In the genomic region with DNA sequence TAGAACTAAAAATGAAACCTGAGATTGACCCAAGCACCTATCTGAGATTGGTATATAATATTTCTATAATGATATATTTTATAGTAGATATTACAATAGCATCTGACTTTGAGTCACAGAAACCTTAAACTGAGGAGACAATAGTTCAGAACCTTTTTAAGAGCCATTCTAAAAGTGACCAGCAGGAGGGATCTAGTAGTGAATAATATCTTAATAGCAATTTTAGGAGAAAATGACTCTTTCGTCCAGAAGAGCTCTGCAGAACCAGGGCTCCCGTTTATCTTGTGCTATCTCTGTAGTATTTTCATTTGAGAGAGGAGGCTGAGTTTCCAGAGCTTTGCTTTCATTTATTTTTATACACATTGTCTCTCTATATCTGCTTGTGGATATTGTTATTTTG, we compare ENCODE assay signal across 18 cellular contexts.
A peak's percentile ranks its signal among the peaks of the same experiment; 100 is the strongest.
DNase-seq lines count a peak whose midpoint lies in the region; ATAC-seq and TF ChIP-seq lines count a peak whose summit lies in the region.
"Had no signal": no experiment of that assay in that cellular context is flagged by ENCODE, and none has a peak within 500 bp of the region (broad histone marks: within the 10 kb centered on the region; RNA-seq: fewer than 3 reads in every experiment).

No MANE protein-coding gene starts in this region.

- CTCF ChIA-PET in PC-9 (lab: Charles Lee): no interaction called here
- CTCF ChIA-PET in activated CD8-positive, alpha-beta memory T cell treated with anti-CD3 and anti-CD28 coated beads, Interleukin-2, amount 10 ng/mL, durations not matched to agents 7 days and 5 days (lab: Charles Lee): no interaction called here
- CTCF ChIA-PET in naive thymus-derived CD4-positive, alpha-beta T cell (lab: Charles Lee): no interaction called here

- no peak overlapping the region for H3K4me2 ChIP-seq in PC-9
- H3K4me2 ChIP-seq in fibroblast of lung (ENCODE audit: extremely low read depth, insufficient read depth, low read length): no peak overlapping the region

- TF ChIP-seq CTCF in heart right ventricle (IDR thresholded peaks at IDR 0.05): peak in 8 of 9 donors; percentile 15 to 49 (median 34)
- TF ChIP-seq CTCF in right atrium auricular region (IDR thresholded peaks at IDR 0.05): peak in 1 of 2 donors; percentile 43
- TF ChIP-seq CTCF in PC-9 (conservative IDR thresholded peaks at IDR 0.05): peak; percentile 62
- TF ChIP-seq CTCF in fibroblast of lung (conservative IDR thresholded peaks at IDR 0.05 in 1 of 2, IDR thresholded peaks at IDR 0.05 in 1 of 2; ENCODE audit: low read depth in 1 of 2, low read length in 2 of 2): peak; percentile 13 to 16
- TF ChIP-seq CTCF in type B pancreatic cell (conservative IDR thresholded peaks at IDR 0.05): peak; percentile 63

- H3K9me3 ChIP-seq in heart right ventricle (no peaks in the 10 kb centered on the region), right atrium auricular region (no peaks in the 10 kb centered on the region), PC-9 (ENCODE audit: insufficient read depth, low read depth) (no peaks in the 10 kb centered on the region; the same call in 1 of the 2 replicates), fibroblast of lung (ENCODE audit: control insufficient read depth, insufficient read depth, low read depth, low read length) (no peaks in the 10 kb centered on the region)
- no peaks in the 10 kb centered on the region for H3K9me3 ChIP-seq in naive thymus-derived CD4-positive, alpha-beta T cell (ENCODE audit: control insufficient read depth in 2 of 3, low read length in 3 of 3)
- H3K9me3 ChIP-seq: HAP-1, uterus had no signal

- H2AFZ ChIP-seq in PC-9: no peak overlapping the region
- no peak overlapping the region for H2AFZ ChIP-seq in fibroblast of lung (ENCODE audit: low read length)

- peak in 1 of 8 donors; percentile 11 for ATAC-seq in heart right ventricle
- ATAC-seq in activated CD8-positive, alpha-beta memory T cell treated with anti-CD3 and anti-CD28 coated beads, Interleukin-2, amount 10 ng/mL, durations not matched to agents 7 days and 5 days: no peak
- no peak for ATAC-seq in naive thymus-derived CD4-positive, alpha-beta T cell
- ATAC-seq: activated naive CD4-positive, alpha-beta T cell treated with anti-CD3 and anti-CD28 coated beads, Interleukin-2, amount 50 U/mL, for 72 hours had no signal

- intact Hi-C loops in heart right ventricle (cut with DNase I) (no loop called here), PC-9 (cut with micrococcal nuclease; ENCODE audit: unreplicated experiment) (no loop called here)
- intact Hi-C loops in naive thymus-derived CD4-positive, alpha-beta T cell (cut with micrococcal nuclease): no loop called here

- no peaks in the 10 kb centered on the region for H3K9me3 Mint-ChIP-seq in type B pancreatic cell
- no peaks in the 10 kb centered on the region for H3K9me3 Mint-ChIP-seq in activated CD8-positive, alpha-beta memory T cell treated with anti-CD3 and anti-CD28 coated beads, Interleukin-2, amount 10 ng/mL, durations not matched to agents 7 days and 5 days (ENCODE audit: low read depth)
- no peaks in the 10 kb centered on the region for H3K9me3 Mint-ChIP-seq in naive thymus-derived CD4-positive, alpha-beta T cell
- H3K9me3 Mint-ChIP-seq: activated naive CD4-positive, alpha-beta T cell treated with anti-CD3 and anti-CD28 coated beads, Interleukin-2, amount 50 U/mL, for 72 hours; dendritic cell treated with granulocyte-macrophage colony-stimulating factor and Interleukin-4, amounts not matched to agents 40 ng/mL and 50 ng/mL, for 4 days; nephron progenitor cell had no signal

- H3K27ac Mint-ChIP-seq in type B pancreatic cell: no peak overlapping the region
- H3K27ac Mint-ChIP-seq in activated CD8-positive, alpha-beta memory T cell treated with anti-CD3 and anti-CD28 coated beads, Interleukin-2, amount 10 ng/mL, durations not matched to agents 7 days and 5 days: no peak overlapping the region
- H3K27ac Mint-ChIP-seq in naive thymus-derived CD4-positive, alpha-beta T cell: peak overlapping the region in 1 of 9 donors; percentile 18
- H3K27ac Mint-ChIP-seq: activated naive CD4-positive, alpha-beta T cell treated with anti-CD3 and anti-CD28 coated beads, Interleukin-2, amount 50 U/mL, for 72 hours; dendritic cell treated with granulocyte-macrophage colony-stimulating factor and Interleukin-4, amounts not matched to agents 40 ng/mL and 50 ng/mL, for 4 days had no signal

- no peak overlapping the region for H3K9ac ChIP-seq in fibroblast of lung (ENCODE audit: insufficient read depth, low read length)

- 59 to 68% methylated on average over 2 of the region's 2 CpGs for WGBS in heart right ventricle, 2 donors

- H3K27me3 Mint-ChIP-seq in type B pancreatic cell: no peaks in the 10 kb centered on the region
- no peaks in the 10 kb centered on the region for H3K27me3 Mint-ChIP-seq in activated CD8-positive, alpha-beta memory T cell treated with anti-CD3 and anti-CD28 coated beads, Interleukin-2, amount 10 ng/mL, durations not matched to agents 7 days and 5 days
- no peaks in the 10 kb centered on the region for H3K27me3 Mint-ChIP-seq in naive thymus-derived CD4-positive, alpha-beta T cell
- H3K27me3 Mint-ChIP-seq: dendritic cell treated with granulocyte-macrophage colony-stimulating factor and Interleukin-4, amounts not matched to agents 40 ng/mL and 50 ng/mL, for 4 days had no signal

- BruUV-seq in PC-9 (replicated peaks; lab: Mats Ljungman, UMichigan): no TSS peak

- H3K4me3 Mint-ChIP-seq in type B pancreatic cell: no peak overlapping the region
- no peak overlapping the region for H3K4me3 Mint-ChIP-seq in activated CD8-positive, alpha-beta memory T cell treated with anti-CD3 and anti-CD28 coated beads, Interleukin-2, amount 10 ng/mL, durations not matched to agents 7 days and 5 days
- H3K4me3 Mint-ChIP-seq in naive thymus-derived CD4-positive, alpha-beta T cell: no peak overlapping the region
- H3K4me3 Mint-ChIP-seq: dendritic cell treated with granulocyte-macrophage colony-stimulating factor and Interleukin-4, amounts not matched to agents 40 ng/mL and 50 ng/mL, for 4 days; nephron progenitor cell had no signal

- no peaks in the 10 kb centered on the region for H3K4me1 Mint-ChIP-seq in type B pancreatic cell (ENCODE audit: unreplicated experiment)
- no peaks in the 10 kb centered on the region for H3K4me1 Mint-ChIP-seq in activated CD8-positive, alpha-beta memory T cell treated with anti-CD3 and anti-CD28 coated beads, Interleukin-2, amount 10 ng/mL, durations not matched to agents 7 days and 5 days
- no peaks in the 10 kb centered on the region for H3K4me1 Mint-ChIP-seq in naive thymus-derived CD4-positive, alpha-beta T cell
- H3K4me1 Mint-ChIP-seq: nephron progenitor cell had no signal

- H3K4me3 ChIP-seq in heart right ventricle: no peak overlapping the region
- H3K4me3 ChIP-seq in right atrium auricular region: no peak overlapping the region
- no peak overlapping the region for H3K4me3 ChIP-seq in PC-9
- H3K4me3 ChIP-seq in fibroblast of lung (replicated peaks in 1 of 4; ENCODE audit: control extremely low read depth in 1 of 4, insufficient read depth in 1 of 4, low read depth in 3 of 4, low read length in 4 of 4): no peak overlapping the region
- H3K4me3 ChIP-seq in naive thymus-derived CD4-positive, alpha-beta T cell (ENCODE audit: low read length): no peak overlapping the region
- H3K4me3 ChIP-seq: HAP-1, uterus had no signal

- H3F3A ChIP-seq in PC-9 (ENCODE audit: insufficient read depth, low read depth): peaks cover 13% of the 10 kb centered on the region; the same call in 1 of the 2 replicates

- peaks cover 0 to 38% (median 0%) of the 10 kb centered on the region in 9 donors for H3K36me3 ChIP-seq in heart right ventricle
- H3K36me3 ChIP-seq in right atrium auricular region: no peaks in the 10 kb centered on the region
- H3K36me3 ChIP-seq in PC-9 (ENCODE audit: low read depth): peaks cover 18% of the 10 kb centered on the region; the same call in 1 of the 2 replicates
- no peaks in the 10 kb centered on the region for H3K36me3 ChIP-seq in fibroblast of lung (ENCODE audit: control insufficient read depth, insufficient read depth, low read length)
- peaks cover 0 to 6% (median 4%) of the 10 kb centered on the region in 3 experiments for H3K36me3 ChIP-seq in naive thymus-derived CD4-positive, alpha-beta T cell (ENCODE audit: control insufficient read depth in 2 of 3, insufficient read depth in 3 of 3, low read length in 3 of 3)
- H3K36me3 ChIP-seq: uterus had no signal

- DNase-seq in heart right ventricle (no peak), right atrium auricular region (ENCODE audit: low spot score) (no peak), PC-9 (no peak), fibroblast of lung (ENCODE audit: low read depth in 2 of 2) (no peak), type B pancreatic cell (ENCODE audit: extremely low spot score, unreplicated experiment) (no peak), NCI-H2107 (lab: John Stamatoyannopoulos, UW) (no peak)
- no peak for DNase-seq in activated CD8-positive, alpha-beta memory T cell treated with anti-CD3 and anti-CD28 coated beads, Interleukin-2, amount 10 ng/mL, durations not matched to agents 7 days and 5 days
- no peak for DNase-seq in naive thymus-derived CD4-positive, alpha-beta T cell
- DNase-seq: AML-193; kidney; NCI-H774; nephron progenitor cell; Right ventricle myocardium superior; stimulated activated CD4-positive, alpha-beta T cell treated with anti-CD3 and anti-CD28 coated beads, Interleukin-15, amount 100 ng/mL, for 24 hours; uterus had no signal

- no peaks in the 10 kb centered on the region for H3K27me3 ChIP-seq in heart right ventricle
- no peaks in the 10 kb centered on the region for H3K27me3 ChIP-seq in right atrium auricular region
- no peaks in the 10 kb centered on the region for H3K27me3 ChIP-seq in PC-9 (ENCODE audit: insufficient read depth, low read depth)
- no peaks in the 10 kb centered on the region for H3K27me3 ChIP-seq in fibroblast of lung (ENCODE audit: control insufficient read depth, insufficient read depth, low read length)
- H3K27me3 ChIP-seq in naive thymus-derived CD4-positive, alpha-beta T cell (ENCODE audit: control insufficient read depth in 2 of 2, insufficient read depth in 2 of 2, low read length in 2 of 2): no peaks in the 10 kb centered on the region
- H3K27me3 ChIP-seq: uterus had no signal

- peaks cover 5% of the 10 kb centered on the region for H3K36me3 Mint-ChIP-seq in type B pancreatic cell
- H3K36me3 Mint-ChIP-seq in activated CD8-positive, alpha-beta memory T cell treated with anti-CD3 and anti-CD28 coated beads, Interleukin-2, amount 10 ng/mL, durations not matched to agents 7 days and 5 days: peaks cover 8% of the 10 kb centered on the region
- H3K36me3 Mint-ChIP-seq in naive thymus-derived CD4-positive, alpha-beta T cell: peaks cover 0 to 26% (median 9%) of the 10 kb centered on the region in 5 donors
- H3K36me3 Mint-ChIP-seq: activated naive CD4-positive, alpha-beta T cell treated with anti-CD3 and anti-CD28 coated beads, Interleukin-2, amount 50 U/mL, for 72 hours had no signal

- no peaks in the 10 kb centered on the region for H3K79me2 ChIP-seq in PC-9 (ENCODE audit: low read depth)
- H3K79me2 ChIP-seq in fibroblast of lung (ENCODE audit: control insufficient read depth, insufficient read depth, low read length): no peaks in the 10 kb centered on the region

- H3K4me1 ChIP-seq in heart right ventricle: peaks cover 0 to 33% (median 3%) of the 10 kb centered on the region in 9 donors
- H3K4me1 ChIP-seq in right atrium auricular region: no peaks in the 10 kb centered on the region
- H3K4me1 ChIP-seq in PC-9 (replicated peaks; ENCODE audit: insufficient read depth): no peaks in the 10 kb centered on the region
- H3K4me1 ChIP-seq in fibroblast of lung (ENCODE audit: control insufficient read depth, extremely low read depth, insufficient read depth, low read length): no peaks in the 10 kb centered on the region
- no peaks in the 10 kb centered on the region for H3K4me1 ChIP-seq in naive thymus-derived CD4-positive, alpha-beta T cell (ENCODE audit: control insufficient read depth in 2 of 2, insufficient read depth in 2 of 2, low read length in 2 of 2)
- H3K4me1 ChIP-seq: HAP-1, uterus had no signal

- H3K9me2 ChIP-seq in PC-9 (ENCODE audit: insufficient read depth): no peaks in the 10 kb centered on the region

- H3K27ac ChIP-seq in heart right ventricle (no peak overlapping the region), right atrium auricular region (no peak overlapping the region), PC-9 (no peak overlapping the region), fibroblast of lung (ENCODE audit: insufficient read depth, low read length) (no peak overlapping the region)
- no peak overlapping the region for H3K27ac ChIP-seq in naive thymus-derived CD4-positive, alpha-beta T cell (ENCODE audit: low read depth, low read length)
- H3K27ac ChIP-seq: uterus had no signal

- no peaks in the 10 kb centered on the region; the same call in 1 of the 2 replicates for H4K20me1 ChIP-seq in PC-9 (ENCODE audit: insufficient read depth)
- no peaks in the 10 kb centered on the region for H4K20me1 ChIP-seq in fibroblast of lung (ENCODE audit: control insufficient read depth, extremely low read depth, insufficient read depth, low read length)

- POLR2A ChIA-PET in PC-9 (lab: Charles Lee; ENCODE audit: unreplicated experiment): interaction anchor here (0.6 kb wide), 1 partner anchor 241 kb away, joined by 3 read pairs; no protein-coding TSS in a partner anchor
- POLR2A ChIA-PET in naive thymus-derived CD4-positive, alpha-beta T cell (lab: Charles Lee): no interaction called here
